Comparison of ENCODE assay signal across 9 cellular contexts in genomic region chr7:123917878-123918277, GRCh38. TPM values are rescaled to one million over a fixed set of nuclear protein-coding genes. Genes with fewer than 3 reads are reported as not detected.
"Had no signal": no experiment of that assay in that cellular context is flagged by ENCODE, and none has a peak within 500 bp of the region (broad histone marks: within the 10 kb centered on the region; RNA-seq: fewer than 3 reads in every experiment).

No MANE protein-coding gene starts in this region.

- H3K27ac ChIP-seq: GM23248 had no signal

- H3K4me3 ChIP-seq: GM23248 had no signal

- H3K9ac ChIP-seq: GM23248 had no signal

- FAIRE-seq: HTR-8/SVneo had no signal

- DNase-seq: GM23248, GOT3, H7, HCEC 1CT, IMR-90, KBM-7 had no signal

- H2AFZ ChIP-seq: GM23248 had no signal

RNA-seq across cellular contexts. Expression of gene SPAM1, which starts 7.2 kb away (rescaled TPM):
- total RNA-seq: GM23248, H4, H7, HT-29, IMR-90 had no signal
- polyA plus RNA-seq: GM23248, IMR-90 had no signal
